Comparison of ENCODE assay signal across 9 cellular contexts in genomic region chr1:6239950-6240768, GRCh38. TPM values are rescaled to one million over a fixed set of nuclear protein-coding genes. Genes with fewer than 3 reads are reported as not detected.
DNase-seq lines count a peak whose midpoint lies in the region; ATAC-seq lines count a peak whose summit lies in the region.
"Had no signal": no experiment of that assay in that cellular context is flagged by ENCODE, and none has a peak within 500 bp of the region (broad histone marks: within the 10 kb centered on the region; RNA-seq: fewer than 3 reads in every experiment).

No MANE protein-coding gene starts in this region.

- WGBS in ectodermal cell, 2 experiments, result 11 to 13% methylated on average over 17 of the region's 17 CpGs

- peaks cover 35% of the 10 kb centered on the region for H3K4me1 ChIP-seq in ectodermal cell (ENCODE audit: control insufficient read depth, insufficient read depth, low read length)

- peaks cover 52% of the 10 kb centered on the region for H3K27me3 ChIP-seq in ectodermal cell (ENCODE audit: control insufficient read depth, insufficient read depth, low read length, poor library complexity, severe bottlenecking)

- H3K36me3 ChIP-seq in ectodermal cell (ENCODE audit: control insufficient read depth, insufficient read depth, low read length), result no peaks in the 10 kb centered on the region
- H3K36me3 ChIP-seq: gastrocnemius medialis had no signal

- no peak for ATAC-seq in HG03045 (IDR thresholded peaks at IDR 0.05; ENCODE audit: unreplicated experiment)
- ATAC-seq: gastrocnemius medialis had no signal

- H3K9me3 ChIP-seq in ectodermal cell (ENCODE audit: control insufficient read depth, low read length), result no peaks in the 10 kb centered on the region
- H3K9me3 ChIP-seq: gastrocnemius medialis had no signal

- peak; percentile 66 for DNase-seq in DMS53 (lab: John Stamatoyannopoulos, UW)
- DNase-seq in NCI-H1417 (lab: John Stamatoyannopoulos, UW), result peak; percentile 60 to 93 (median 79)
- DNase-seq in T-helper 2 cell, result no peak
- DNase-seq in germinal center (ENCODE audit: low spot score), result no peak
- DNase-seq: C1 segment of cervical spinal cord, gastrocnemius medialis, NCI-H446 treated with DMSO at 0.1 percent for 48 hours had no signal

- peak overlapping the region; percentile 91 for H3K27ac ChIP-seq in ectodermal cell (ENCODE audit: insufficient read depth, low read depth, low read length, poor library complexity, severe bottlenecking)
- H3K27ac ChIP-seq: gastrocnemius medialis had no signal

- H3K4me3 ChIP-seq in ectodermal cell (ENCODE audit: insufficient read depth, low read depth, low read length), result no peak overlapping the region
- H3K4me3 ChIP-seq: gastrocnemius medialis had no signal

RNA-seq across cellular contexts. Expression of gene HES3, which starts 3.8 kb away (rescaled TPM):
- polyA plus RNA-seq in ectodermal cell (2013, experiment 1 of 4), result 22.3 TPM
- 28.2 TPM for polyA plus RNA-seq in ectodermal cell (2013, experiment 2 of 4)
- 53.8 TPM for polyA plus RNA-seq in ectodermal cell (2013, experiment 3 of 4)
- 47.1 TPM for polyA plus RNA-seq in ectodermal cell (2013, experiment 4 of 4)

RNA-seq across cellular contexts. Expression of gene ICMT, which starts 4.4 kb away (rescaled TPM):
- polyA plus RNA-seq in ectodermal cell (2013, experiment 1 of 4), result 107 TPM
- polyA plus RNA-seq in ectodermal cell (2013, experiment 2 of 4), result 123 TPM
- 81.1 TPM for polyA plus RNA-seq in ectodermal cell (2013, experiment 3 of 4)
- 84.0 TPM for polyA plus RNA-seq in ectodermal cell (2013, experiment 4 of 4)

RNA-seq across cellular contexts. Expression of gene GPR153, which starts 20.7 kb away (rescaled TPM):
- polyA plus RNA-seq in ectodermal cell (2013, experiment 1 of 4), result 28.1 TPM
- polyA plus RNA-seq in ectodermal cell (2013, experiment 2 of 4), result 36.8 TPM
- 31.6 TPM for polyA plus RNA-seq in ectodermal cell (2013, experiment 3 of 4)
- polyA plus RNA-seq in ectodermal cell (2013, experiment 4 of 4), result 34.9 TPM

RNA-seq across cellular contexts. Expression of gene RNF207, which starts 34.2 kb away (rescaled TPM):
- polyA plus RNA-seq in ectodermal cell (2013, experiment 1 of 4), result 3.7 TPM
- 5.1 TPM for polyA plus RNA-seq in ectodermal cell (2013, experiment 2 of 4)
- polyA plus RNA-seq in ectodermal cell (2013, experiment 3 of 4), result 2.0 TPM
- polyA plus RNA-seq in ectodermal cell (2013, experiment 4 of 4), result 4.0 TPM

RNA-seq across cellular contexts. Expression of gene RPL22, which starts 40.8 kb away (rescaled TPM):
- polyA plus RNA-seq in ectodermal cell (2013, experiment 1 of 4), result 542 TPM
- polyA plus RNA-seq in ectodermal cell (2013, experiment 2 of 4), result 587 TPM
- 400 TPM for polyA plus RNA-seq in ectodermal cell (2013, experiment 3 of 4)
- polyA plus RNA-seq in ectodermal cell (2013, experiment 4 of 4), result 452 TPM

Comparison
In these comparisons a context has a peak if more than half of its experiments do, and no peak if none do; other contexts are left out.
1. DNase-seq: peak in DMS53 (single experiment) and NCI-H1417 (3 of 3); none in T-helper 2 cell (0 of 5) and germinal center (single experiment).